In genomic region chr7:114937422-114937821, GRCh38 we compare ENCODE assay signal across 15 cellular contexts.
"Had no signal": no experiment of that assay in that cellular context is flagged by ENCODE, and none has a peak within 500 bp of the region (broad histone marks: within the 10 kb centered on the region; RNA-seq: fewer than 3 reads in every experiment).

No MANE protein-coding gene starts in this region.

- H3K4me3 Mint-ChIP-seq: activated naive CD8-positive, alpha-beta T cell had no signal

- H3K79me2 ChIP-seq: parathyroid adenoma had no signal

- H3K9me3 ChIP-seq: breast epithelium, gastroesophageal sphincter, tibial artery, vagina had no signal

- H3K4me2 ChIP-seq: hepatocyte had no signal

- H3K27ac Mint-ChIP-seq: activated naive CD8-positive, alpha-beta T cell had no signal

- H3K27me3 Mint-ChIP-seq: activated naive CD8-positive, alpha-beta T cell had no signal

- H3K36me3 ChIP-seq: breast epithelium, gastroesophageal sphincter, tibial artery, vagina had no signal

- H3K27me3 ChIP-seq: breast epithelium, gastroesophageal sphincter, hepatocyte, tibial artery, vagina had no signal

- H2AFZ ChIP-seq: hepatocyte, parathyroid adenoma had no signal

- DNase-seq: activated CD4-positive, alpha-beta T cell treated with anti-CD3 and anti-CD28 coated beads for 4 hours; activated CD8-positive, alpha-beta memory T cell treated with anti-CD3 and anti-CD28 coated beads for 24 hours; aorta; retina; stimulated activated CD4-positive, alpha-beta T cell treated with anti-CD3 and anti-CD28 coated beads, Interleukin-15, amount 100 ng/mL, for 24 hours; stimulated activated CD4-positive, alpha-beta T cell treated with anti-CD3 and anti-CD28 coated beads, Interleukin-4, amount 100 ng/mL, for 24 hours; T1000; tibial artery had no signal

- ATAC-seq: gastroesophageal sphincter had no signal

- H3K9ac ChIP-seq: parathyroid adenoma had no signal

- H3K4me3 ChIP-seq: breast epithelium, gastroesophageal sphincter, hepatocyte, tibial artery, vagina had no signal

- H3K27ac ChIP-seq: breast epithelium, gastroesophageal sphincter, hepatocyte, parathyroid adenoma, tibial artery, vagina, VCaP had no signal

- H3K4me1 ChIP-seq: parathyroid adenoma had no signal
